Comparison of ENCODE assay signal across 1 cellular context in the genomic region with DNA sequence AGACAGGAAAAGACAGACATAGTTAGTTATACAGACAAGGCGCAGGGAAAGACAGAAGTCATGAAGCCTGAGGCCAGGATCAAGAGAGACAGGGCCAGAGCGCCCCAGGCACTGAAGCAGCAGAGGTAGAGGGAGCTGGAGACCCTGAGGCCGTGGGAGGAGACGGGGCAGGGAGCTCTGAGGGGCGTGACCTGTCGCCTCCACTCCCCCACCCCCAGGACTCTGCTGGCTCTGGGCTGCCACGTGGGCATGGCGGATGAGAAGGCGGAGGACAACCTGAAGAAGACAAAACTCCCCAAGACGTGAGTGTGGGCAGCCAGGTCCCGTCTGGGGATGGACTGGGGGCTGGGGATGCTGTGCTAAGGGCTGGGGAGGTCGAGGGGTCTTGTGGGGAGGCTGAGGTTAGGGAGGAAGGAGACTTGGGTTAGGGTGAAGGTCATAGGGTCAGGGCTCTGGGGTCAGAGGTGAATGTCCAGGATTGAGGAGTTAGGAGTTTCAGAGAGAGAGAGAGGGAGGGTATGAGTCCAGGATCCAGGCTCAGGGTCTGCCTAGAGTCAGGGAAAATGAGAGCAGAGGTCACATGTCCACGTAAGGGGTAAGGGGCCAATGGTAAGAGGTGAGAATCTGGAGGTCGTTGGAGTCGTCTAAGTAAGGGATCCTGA.
TF ChIP-seq lines count a peak whose summit lies in the region.

No MANE protein-coding gene starts in this region.

TF ChIP-seq in GM12878, 131 proteins besides CTCF, POLR2A, EP300 and RAD21:
- 0 out of 2 replicates have a peak, but pooled peaks have one; percentile 10 for TF ChIP-seq NR2F1 (conservative IDR thresholded peaks at IDR 0.05)
- TF ChIP-seq STAT3 (IDR thresholded peaks at IDR 0.05; ENCODE audit: low read depth, low read length), result no peak
- no peak for TF ChIP-seq ZZZ3 (IDR thresholded peaks at IDR 0.05; ENCODE audit: control insufficient read depth, insufficient read length, low read depth)
- no peak for TF ChIP-seq SMC3 (IDR thresholded peaks at IDR 0.05; ENCODE audit: borderline replicate concordance, low read length)
- TF ChIP-seq, protein P1, sequence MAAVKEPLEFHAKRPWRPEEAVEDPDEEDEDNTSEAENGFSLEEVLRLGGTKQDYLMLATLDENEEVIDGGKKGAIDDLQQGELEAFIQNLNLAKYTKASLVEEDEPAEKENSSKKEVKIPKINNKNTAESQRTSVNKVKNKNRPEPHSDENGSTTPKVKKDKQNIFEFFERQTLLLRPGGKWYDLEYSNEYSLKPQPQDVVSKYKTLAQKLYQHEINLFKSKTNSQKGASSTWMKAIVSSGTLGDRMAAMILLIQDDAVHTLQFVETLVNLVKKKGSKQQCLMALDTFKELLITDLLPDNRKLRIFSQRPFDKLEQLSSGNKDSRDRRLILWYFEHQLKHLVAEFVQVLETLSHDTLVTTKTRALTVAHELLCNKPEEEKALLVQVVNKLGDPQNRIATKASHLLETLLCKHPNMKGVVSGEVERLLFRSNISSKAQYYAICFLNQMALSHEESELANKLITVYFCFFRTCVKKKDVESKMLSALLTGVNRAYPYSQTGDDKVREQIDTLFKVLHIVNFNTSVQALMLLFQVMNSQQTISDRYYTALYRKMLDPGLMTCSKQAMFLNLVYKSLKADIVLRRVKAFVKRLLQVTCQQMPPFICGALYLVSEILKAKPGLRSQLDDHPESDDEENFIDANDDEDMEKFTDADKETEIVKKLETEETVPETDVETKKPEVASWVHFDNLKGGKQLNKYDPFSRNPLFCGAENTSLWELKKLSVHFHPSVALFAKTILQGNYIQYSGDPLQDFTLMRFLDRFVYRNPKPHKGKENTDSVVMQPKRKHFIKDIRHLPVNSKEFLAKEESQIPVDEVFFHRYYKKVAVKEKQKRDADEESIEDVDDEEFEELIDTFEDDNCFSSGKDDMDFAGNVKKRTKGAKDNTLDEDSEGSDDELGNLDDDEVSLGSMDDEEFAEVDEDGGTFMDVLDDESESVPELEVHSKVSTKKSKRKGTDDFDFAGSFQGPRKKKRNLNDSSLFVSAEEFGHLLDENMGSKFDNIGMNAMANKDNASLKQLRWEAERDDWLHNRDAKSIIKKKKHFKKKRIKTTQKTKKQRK (IDR thresholded peaks at IDR 0.05; ENCODE audit: low read depth, low read length), result no peak
- no peak for TF ChIP-seq KAT2A (conservative IDR thresholded peaks at IDR 0.05; ENCODE audit: control insufficient read depth, low read depth, low read length)
